In the genomic region with DNA sequence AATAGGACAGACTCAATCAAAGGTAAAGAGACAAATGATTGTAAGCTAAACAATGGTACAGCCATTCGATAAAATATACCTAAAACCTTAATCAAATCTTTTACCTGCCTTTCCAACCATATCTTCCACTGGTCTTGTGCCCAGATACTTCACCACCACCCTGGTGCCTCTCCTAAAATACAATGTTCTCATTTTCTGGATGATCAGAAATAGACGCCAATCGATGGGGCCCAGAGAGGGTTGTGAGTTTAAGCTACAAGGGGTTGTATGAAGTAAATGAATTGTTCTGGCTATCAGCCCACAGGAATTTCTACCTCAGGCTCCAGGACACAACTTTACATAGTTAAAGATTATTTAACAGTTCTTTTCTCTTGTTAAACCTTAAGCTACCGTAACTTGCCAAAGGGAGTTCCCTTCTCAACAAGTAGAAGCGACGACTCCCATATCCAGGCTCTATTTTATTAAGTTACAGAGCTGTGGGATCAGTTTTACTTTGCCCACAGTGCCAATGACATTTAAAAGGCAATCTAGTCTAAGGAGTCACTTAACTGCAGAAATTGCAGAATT, we compare ENCODE assay signal across 29 cellular contexts.
DNase-seq lines count a peak whose midpoint lies in the region; ATAC-seq, FAIRE-seq and TF ChIP-seq lines count a peak whose summit lies in the region.
"Had no signal": no experiment of that assay in that cellular context is flagged by ENCODE, and none has a peak within 500 bp of the region (broad histone marks: within the 10 kb centered on the region; RNA-seq: fewer than 3 reads in every experiment).

No MANE protein-coding gene starts in this region.

- intact Hi-C loops in activated CD4-positive, alpha-beta memory T cell treated with anti-CD3 and anti-CD28 coated beads for 36 hours (cut with micrococcal nuclease) = loop anchor here (10.0 kb wide), 1 partner anchor 121 kb away; no protein-coding TSS in a partner anchor
- intact Hi-C loops in GM12878 (cut with micrococcal nuclease; ENCODE audit: unreplicated experiment) = no loop called here
- intact Hi-C loops in posterior cingulate gyrus (cut with DNase I) = no loop called here

- H3K79me2 ChIP-seq in MM.1S (ENCODE audit: low read length) (peaks cover 27% of the 10 kb centered on the region), GM12878 (ENCODE audit: control insufficient read depth, insufficient read depth, low read length) (peaks cover 7% of the 10 kb centered on the region)

- WGBS in GM12878 (ENCODE audit: insufficient coverage, insufficient replicate concordance, low lambda C conversion rate, missing lambda C conversion rate) = 85% methylated on average over 6 of the region's 6 CpGs

- H3K4me2 ChIP-seq in MM.1S (ENCODE audit: low read depth, low read length) = peak overlapping the region; percentile 54; the same call in 1 of the 2 replicates
- H3K4me2 ChIP-seq in GM12878 (ENCODE audit: control insufficient read depth, insufficient read depth) = peak overlapping the region; percentile 83; the same call in 1 of the 2 replicates
- H3K4me2 ChIP-seq: A549 had no signal

- no peak for DNase-seq in activated CD4-positive, alpha-beta memory T cell treated with anti-CD3 and anti-CD28 coated beads, Interleukin-2, amount 10 ng/mL, durations not matched to agents 7 days and 5 days
- no peak for DNase-seq in activated CD4-positive, alpha-beta memory T cell treated with anti-CD3 and anti-CD28 coated beads for 36 hours
- DNase-seq in MM.1S (no peak), GM12878 (ENCODE audit: low read depth, low spot score) (no peak), posterior cingulate gyrus (no peak), right atrium auricular region (ENCODE audit: low spot score) (no peak)
- DNase-seq: adrenal gland, AML-193, body of pancreas, dermis blood vessel endothelial cell, DMS153, esophagus squamous epithelium, foreskin melanocyte, left colon, NCI-H2081 treated with DMSO at 0.1 percent for 48 hours, NCI-H345, NCI-H748 treated with DMSO at 0.1 percent for 48 hours, psoas muscle, RPMI8226 had no signal

- H3K4me3 ChIP-seq in MM.1S (ENCODE audit: low read length) = no peak overlapping the region
- no peak overlapping the region; the same call in 1 of the 2 replicates for H3K4me3 ChIP-seq in GM12878
- H3K4me3 ChIP-seq in right atrium auricular region = no peak overlapping the region
- H3K4me3 ChIP-seq: A549, adrenal gland, body of pancreas, esophagus squamous epithelium, psoas muscle, SJSA1, thoracic aorta, vagina had no signal

- peaks cover 22% of the 10 kb centered on the region for H3F3A ChIP-seq in MM.1S (ENCODE audit: insufficient read depth, low read length)

- POLR2A ChIA-PET in activated CD4-positive, alpha-beta memory T cell treated with anti-CD3 and anti-CD28 coated beads, Interleukin-2, amount 10 ng/mL, durations not matched to agents 7 days and 5 days (lab: Charles Lee) = interaction anchor here (0.7 to 1.0 kb wide), 2 partner anchors 10 to 43 kb away, joined by 3 to 5 read pairs; no protein-coding TSS in a partner anchor
- POLR2A ChIA-PET in activated CD4-positive, alpha-beta memory T cell treated with anti-CD3 and anti-CD28 coated beads for 36 hours (lab: Charles Lee) = no interaction called here
- POLR2A ChIA-PET in GM12878 (lab: Charles Lee) = interaction anchor here (0.6 to 2.1 kb wide), 8 partner anchors 10 to 231 kb away, joined by 3 to 14 read pairs (median 4); no protein-coding TSS in a partner anchor

- BruUV-seq in GM12878 (replicated peaks; lab: Mats Ljungman, UMichigan) = TSS peak; percentile 35

- H3K4me1 ChIP-seq in MM.1S (ENCODE audit: low read length) (peaks cover 20% of the 10 kb centered on the region), GM12878 (ENCODE audit: control insufficient read depth, insufficient read depth, low read length) (peaks cover 22% of the 10 kb centered on the region), right atrium auricular region (no peaks in the 10 kb centered on the region)
- H3K4me1 ChIP-seq: A549, psoas muscle, SJSA1, vagina had no signal

- H3K36me3 ChIP-seq in MM.1S (replicated peaks; ENCODE audit: insufficient read depth, low read length) (peaks cover 8% of the 10 kb centered on the region), GM12878 (ENCODE audit: control insufficient read depth in 2 of 2, insufficient read depth in 2 of 2, low read length in 1 of 2) (peaks cover 29 to 32% of the 10 kb centered on the region in 2 experiments), right atrium auricular region (no peaks in the 10 kb centered on the region)
- H3K36me3 ChIP-seq: SJSA1, thoracic aorta had no signal

- peaks cover 24% of the 10 kb centered on the region for H3K9me3 Mint-ChIP-seq in activated CD4-positive, alpha-beta memory T cell treated with anti-CD3 and anti-CD28 coated beads, Interleukin-2, amount 10 ng/mL, durations not matched to agents 7 days and 5 days
- H3K9me3 Mint-ChIP-seq in activated CD4-positive, alpha-beta memory T cell treated with anti-CD3 and anti-CD28 coated beads for 36 hours = peaks cover 4% of the 10 kb centered on the region
- H3K9me3 Mint-ChIP-seq in stimulated activated memory B cell treated with anti-CD40 and anti-IgM and Interleukin-4, amounts not matched to agents 10 μg/mL and 1 μg/mL and 100 μg/mL, for 72 hours = peaks cover 5% of the 10 kb centered on the region
- H3K9me3 Mint-ChIP-seq: IgD-negative memory B cell; stimulated activated naive CD8-positive, alpha-beta T cell treated with anti-CD3 and anti-CD28 coated beads, Interleukin-15, Interleukin-2, amounts not matched to agents 100 ng/mL and 50 ng/mL, for 24 hours had no signal

- no peak overlapping the region for H2AFZ ChIP-seq in MM.1S (ENCODE audit: low read length)
- no peak overlapping the region for H2AFZ ChIP-seq in GM12878 (ENCODE audit: control insufficient read depth, low read depth, low read length)

- H3K9me2 ChIP-seq in MM.1S (replicated peaks; ENCODE audit: insufficient read depth, low read length) = no peaks in the 10 kb centered on the region

- H3K27me3 ChIP-seq in MM.1S (replicated peaks; ENCODE audit: insufficient read depth, low read length) (no peaks in the 10 kb centered on the region), GM12878 (replicated peaks in 1 of 2; ENCODE audit: control insufficient read depth in 2 of 2, insufficient read depth in 2 of 2, low read length in 1 of 2) (no peaks in the 10 kb centered on the region), right atrium auricular region (no peaks in the 10 kb centered on the region)
- H3K27me3 ChIP-seq: adrenal gland, body of pancreas, esophagus squamous epithelium, SJSA1, vagina had no signal

- H3K36me3 Mint-ChIP-seq in activated CD4-positive, alpha-beta memory T cell treated with anti-CD3 and anti-CD28 coated beads, Interleukin-2, amount 10 ng/mL, durations not matched to agents 7 days and 5 days (ENCODE audit: low read depth) = peaks cover 43% of the 10 kb centered on the region
- no peaks in the 10 kb centered on the region for H3K36me3 Mint-ChIP-seq in activated CD4-positive, alpha-beta memory T cell treated with anti-CD3 and anti-CD28 coated beads for 36 hours
- H3K36me3 Mint-ChIP-seq in stimulated activated memory B cell treated with anti-CD40 and anti-IgM and Interleukin-4, amounts not matched to agents 10 μg/mL and 1 μg/mL and 100 μg/mL, for 72 hours = peaks cover 77% of the 10 kb centered on the region

- CTCF ChIA-PET in activated CD4-positive, alpha-beta memory T cell treated with anti-CD3 and anti-CD28 coated beads, Interleukin-2, amount 10 ng/mL, durations not matched to agents 7 days and 5 days (lab: Charles Lee) = interaction anchor here (1.0 kb wide), 1 partner anchor 117 kb away, joined by 3 read pairs; no protein-coding TSS in a partner anchor
- CTCF ChIA-PET in activated CD4-positive, alpha-beta memory T cell treated with anti-CD3 and anti-CD28 coated beads for 36 hours (lab: Charles Lee) = interaction anchor here (0.5 kb wide), 1 partner anchor 151 kb away, joined by 4 read pairs; no protein-coding TSS in a partner anchor
- CTCF ChIA-PET in GM12878 (lab: Yijun Ruan, JAX) = interaction anchor here (0.7 to 1.7 kb wide), 7 partner anchors 18 to 241 kb away, joined by 3 to 8 read pairs (median 4); no protein-coding TSS in a partner anchor

- no peak for FAIRE-seq in GM12878 (lab: Jason Lieb, UNC)
- FAIRE-seq: A549, H1 had no signal

- ATAC-seq in GM12878 (no peak; the same call in 2 of the 3 replicates), HG03442 (IDR thresholded peaks at IDR 0.05; ENCODE audit: unreplicated experiment) (no peak)
- ATAC-seq in stimulated activated memory B cell treated with anti-CD40 and anti-IgM and Interleukin-4, amounts not matched to agents 10 μg/mL and 1 μg/mL and 100 μg/mL, for 72 hours = no peak
- ATAC-seq: A549, body of pancreas, left colon, psoas muscle had no signal

- TF ChIP-seq CTCF in MM.1S (IDR thresholded peaks at IDR 0.05; ENCODE audit: low read length) (no peak), GM12878 (IDR thresholded peaks at IDR 0.05 in 2 of 3, conservative IDR thresholded peaks at IDR 0.05 in 1 of 3; ENCODE audit: control insufficient read depth in 2 of 3, extremely low read depth in 1 of 3, insufficient read depth in 1 of 3, low read depth in 3 of 3, low read length in 3 of 3) (no peak), right atrium auricular region (IDR thresholded peaks at IDR 0.05) (no peak)

- H3K27me3 Mint-ChIP-seq in activated CD4-positive, alpha-beta memory T cell treated with anti-CD3 and anti-CD28 coated beads, Interleukin-2, amount 10 ng/mL, durations not matched to agents 7 days and 5 days = no peaks in the 10 kb centered on the region
- H3K27me3 Mint-ChIP-seq in activated CD4-positive, alpha-beta memory T cell treated with anti-CD3 and anti-CD28 coated beads for 36 hours = no peaks in the 10 kb centered on the region
- no peaks in the 10 kb centered on the region for H3K27me3 Mint-ChIP-seq in stimulated activated memory B cell treated with anti-CD40 and anti-IgM and Interleukin-4, amounts not matched to agents 10 μg/mL and 1 μg/mL and 100 μg/mL, for 72 hours
- H3K27me3 Mint-ChIP-seq: IgD-negative memory B cell; stimulated activated naive CD8-positive, alpha-beta T cell treated with anti-CD3 and anti-CD28 coated beads, Interleukin-15, Interleukin-2, amounts not matched to agents 100 ng/mL and 50 ng/mL, for 24 hours had no signal

- in situ Hi-C loops in GM12878 (cut with MboI) = no loop called here

- no peaks in the 10 kb centered on the region for H3K9me3 ChIP-seq in MM.1S (replicated peaks; ENCODE audit: insufficient read depth, low read length)
- no peaks in the 10 kb centered on the region; the same call in 2 of the 3 replicates for H3K9me3 ChIP-seq in GM12878 (replicated peaks; ENCODE audit: control insufficient read depth, insufficient read depth, low read length)
- no peaks in the 10 kb centered on the region for H3K9me3 ChIP-seq in right atrium auricular region
- H3K9me3 ChIP-seq: A549, adrenal gland, body of pancreas, esophagus squamous epithelium, psoas muscle, SJSA1, thoracic aorta, vagina had no signal

- H3K27ac ChIP-seq in MM.1S (ENCODE audit: low read length) (no peak overlapping the region; the same call in 1 of the 2 replicates), GM12878 (ENCODE audit: control insufficient read depth, insufficient read depth) (peak overlapping the region; percentile 71), right atrium auricular region (no peak overlapping the region)
- H3K27ac ChIP-seq: A549, adrenal gland, esophagus squamous epithelium, psoas muscle, SJSA1, thoracic aorta, vagina had no signal

- H3K9ac ChIP-seq in MM.1S (ENCODE audit: low read length) (no peak overlapping the region), GM12878 (ENCODE audit: control insufficient read depth, insufficient read depth, low read length) (peak overlapping the region; percentile 33)

- TF ChIP-seq RAD21 in GM12878 (IDR thresholded peaks at IDR 0.05; ENCODE audit: insufficient read depth, low read depth, low read length) = no peak

- no peak for TF ChIP-seq EP300 in GM12878 (IDR thresholded peaks at IDR 0.05; ENCODE audit: borderline replicate concordance in 1 of 2, control insufficient read depth in 1 of 2, low read depth in 2 of 2, low read length in 2 of 2)

- TF ChIP-seq POLR2A in GM12878 (IDR thresholded peaks at IDR 0.05; ENCODE audit: low read depth, low read length) = no peak

- H3K27ac Mint-ChIP-seq in activated CD4-positive, alpha-beta memory T cell treated with anti-CD3 and anti-CD28 coated beads, Interleukin-2, amount 10 ng/mL, durations not matched to agents 7 days and 5 days = peak overlapping the region; percentile 70
- H3K27ac Mint-ChIP-seq in activated CD4-positive, alpha-beta memory T cell treated with anti-CD3 and anti-CD28 coated beads for 36 hours = no peak overlapping the region
- H3K27ac Mint-ChIP-seq in stimulated activated memory B cell treated with anti-CD40 and anti-IgM and Interleukin-4, amounts not matched to agents 10 μg/mL and 1 μg/mL and 100 μg/mL, for 72 hours = peak overlapping the region; percentile 74

- no peak overlapping the region for H3K4me3 Mint-ChIP-seq in activated CD4-positive, alpha-beta memory T cell treated with anti-CD3 and anti-CD28 coated beads, Interleukin-2, amount 10 ng/mL, durations not matched to agents 7 days and 5 days
- H3K4me3 Mint-ChIP-seq in activated CD4-positive, alpha-beta memory T cell treated with anti-CD3 and anti-CD28 coated beads for 36 hours = no peak overlapping the region
- no peak overlapping the region for H3K4me3 Mint-ChIP-seq in stimulated activated memory B cell treated with anti-CD40 and anti-IgM and Interleukin-4, amounts not matched to agents 10 μg/mL and 1 μg/mL and 100 μg/mL, for 72 hours
- H3K4me3 Mint-ChIP-seq: activated CD8-positive, alpha-beta memory T cell treated with anti-CD3 and anti-CD28 coated beads, Interleukin-2, amount 10 ng/mL, durations not matched to agents 7 days and 5 days; stimulated activated naive CD8-positive, alpha-beta T cell treated with anti-CD3 and anti-CD28 coated beads, Interleukin-15, Interleukin-2, amounts not matched to agents 100 ng/mL and 50 ng/mL, for 24 hours had no signal

- SMC1A ChIA-PET in GM12878 (lab: Charles Lee; ENCODE audit: uncharacterized antibody, unreplicated experiment) = interaction anchor here (0.6 to 3.0 kb wide), 28 partner anchors 10 to 837 kb away, joined by 3 to 21 read pairs (median 4); no protein-coding TSS in a partner anchor

- peaks cover 23% of the 10 kb centered on the region for H3K4me1 Mint-ChIP-seq in activated CD4-positive, alpha-beta memory T cell treated with anti-CD3 and anti-CD28 coated beads, Interleukin-2, amount 10 ng/mL, durations not matched to agents 7 days and 5 days
- H3K4me1 Mint-ChIP-seq in activated CD4-positive, alpha-beta memory T cell treated with anti-CD3 and anti-CD28 coated beads for 36 hours (ENCODE audit: low read depth) = peaks cover 27% of the 10 kb centered on the region
- peaks cover 8% of the 10 kb centered on the region for H3K4me1 Mint-ChIP-seq in stimulated activated memory B cell treated with anti-CD40 and anti-IgM and Interleukin-4, amounts not matched to agents 10 μg/mL and 1 μg/mL and 100 μg/mL, for 72 hours

- RAD21 ChIA-PET in GM12878 (lab: Charles Lee; ENCODE audit: unreplicated experiment) = interaction anchor here (0.7 to 3.5 kb wide), 11 partner anchors 11 to 281 kb away, joined by 3 to 15 read pairs (median 3); no protein-coding TSS in a partner anchor

- H4K20me1 ChIP-seq in MM.1S (ENCODE audit: insufficient read depth, low read length) (0 out of 2 replicates have a peak, but pooled peaks cover 3% of the 10 kb centered on the region), GM12878 (ENCODE audit: control insufficient read depth, insufficient read depth) (no peaks in the 10 kb centered on the region)
